In genomic region chr17:74750039-74750326, GRCh38 we compare ENCODE assay signal across 10 cellular contexts. TPM values are rescaled to one million over a fixed set of nuclear protein-coding genes. Genes with fewer than 3 reads are reported as not detected.
DNase-seq lines count a peak whose midpoint lies in the region; ATAC-seq and TF ChIP-seq lines count a peak whose summit lies in the region.
"Had no signal": no experiment of that assay in that cellular context is flagged by ENCODE, and none has a peak within 500 bp of the region (broad histone marks: within the 10 kb centered on the region; RNA-seq: fewer than 3 reads in every experiment).

No MANE protein-coding gene starts in this region.

- H3K27me3 ChIP-seq in hepatocyte (no peaks in the 10 kb centered on the region), skeletal muscle tissue (ENCODE audit: control insufficient read depth in 3 of 3, insufficient read depth in 3 of 3, low read length in 3 of 3) (peaks cover 0 to 19% (median 10%) of the 10 kb centered on the region in 3 donors), foreskin keratinocyte (no peaks in the 10 kb centered on the region)

- H3K9ac ChIP-seq in skeletal muscle tissue (ENCODE audit: low read depth in 1 of 3, low read length in 3 of 3): peak overlapping the region in 2 of 3 donors; percentile 45 to 62

- H3K9me2 ChIP-seq in hepatocyte (replicated peaks; ENCODE audit: insufficient read depth): no peaks in the 10 kb centered on the region

- CTCF ChIA-PET in activated CD4-positive, alpha-beta memory T cell treated with anti-CD3 and anti-CD28 coated beads, Interleukin-2, amount 10 ng/mL, durations not matched to agents 7 days and 5 days (lab: Charles Lee): interaction anchor here (1.5 to 12.5 kb wide), 8 partner anchors 8 to 112 kb away, joined by 5 to 93 read pairs (median 16); partner anchors contain the start of gene RAB37

- peaks cover 67% of the 10 kb centered on the region for H3K79me2 ChIP-seq in hepatocyte

- 38% methylated on average over 6 of the region's 6 CpGs for WGBS in hepatocyte (ENCODE audit: low lambda C conversion rate, missing lambda C conversion rate)

- H2AFZ ChIP-seq in hepatocyte: no peak overlapping the region

- H3K4me3 ChIP-seq in hepatocyte (peak overlapping the region; percentile 98), skeletal muscle tissue (ENCODE audit: low read length in 3 of 3) (peak overlapping the region; percentile 66 to 83 (median 83))

- peak overlapping the region; percentile 90 for H3K4me3 Mint-ChIP-seq in HFFc6
- peak overlapping the region; percentile 94 for H3K4me3 Mint-ChIP-seq in activated CD4-positive, alpha-beta memory T cell treated with anti-CD3 and anti-CD28 coated beads, Interleukin-2, amount 10 ng/mL, durations not matched to agents 7 days and 5 days

- H4K20me1 ChIP-seq in hepatocyte (ENCODE audit: insufficient read depth, poor library complexity, severe bottlenecking): peaks cover 37% of the 10 kb centered on the region

- peaks cover 38% of the 10 kb centered on the region for H3K4me1 Mint-ChIP-seq in HFFc6 (ENCODE audit: low read depth)
- peaks cover 61% of the 10 kb centered on the region for H3K4me1 Mint-ChIP-seq in activated CD4-positive, alpha-beta memory T cell treated with anti-CD3 and anti-CD28 coated beads, Interleukin-2, amount 10 ng/mL, durations not matched to agents 7 days and 5 days

- TF ChIP-seq CTCF in HFFc6 (IDR thresholded peaks at IDR 0.05) (no peak), hepatocyte (IDR thresholded peaks at IDR 0.05; ENCODE audit: poor library complexity) (no peak), foreskin keratinocyte (conservative IDR thresholded peaks at IDR 0.05) (no peak)

- H3K36me3 ChIP-seq in hepatocyte (replicated peaks; ENCODE audit: insufficient read depth, low read depth) (no peaks in the 10 kb centered on the region), skeletal muscle tissue (ENCODE audit: control insufficient read depth in 3 of 3, insufficient read depth in 3 of 3, low read length in 3 of 3) (no peaks in the 10 kb centered on the region)

- POLR2A ChIA-PET in activated CD4-positive, alpha-beta memory T cell treated with anti-CD3 and anti-CD28 coated beads, Interleukin-2, amount 10 ng/mL, durations not matched to agents 7 days and 5 days (lab: Charles Lee): interaction anchor here (1.1 to 9.2 kb wide), 14 partner anchors 8 to 521 kb away, joined by 3 to 98 read pairs (median 14); partner anchors contain the start of genes FDXR, MIF4GD, NAT9 and RAB37

- H3K27ac ChIP-seq in hepatocyte (peak overlapping the region; percentile 96), skeletal muscle tissue (ENCODE audit: low read depth, low read length) (no peak overlapping the region), foreskin keratinocyte (no peak overlapping the region)

- DNase-seq in HFFc6 (no peak), hepatocyte (ENCODE audit: low spot score) (no peak), HuH-7 (ENCODE audit: low spot score) (no peak), foreskin keratinocyte (no peak), superior temporal gyrus (ENCODE audit: extremely low spot score) (no peak)
- DNase-seq in activated CD4-positive, alpha-beta memory T cell treated with anti-CD3 and anti-CD28 coated beads, Interleukin-2, amount 10 ng/mL, durations not matched to agents 7 days and 5 days: no peak
- DNase-seq in stimulated activated CD4-positive, alpha-beta T cell treated with anti-CD3 and anti-CD28 coated beads, Interleukin-4, amount 100 ng/mL, for 24 hours: no peak

- peaks cover 3% of the 10 kb centered on the region for H3K27me3 Mint-ChIP-seq in HFFc6 (ENCODE audit: insufficient read depth)
- no peaks in the 10 kb centered on the region for H3K27me3 Mint-ChIP-seq in activated CD4-positive, alpha-beta memory T cell treated with anti-CD3 and anti-CD28 coated beads, Interleukin-2, amount 10 ng/mL, durations not matched to agents 7 days and 5 days

- H3K4me1 ChIP-seq in hepatocyte (ENCODE audit: insufficient read depth) (peaks cover 58% of the 10 kb centered on the region), skeletal muscle tissue (ENCODE audit: control insufficient read depth in 3 of 3, insufficient read depth in 3 of 3, low read length in 3 of 3) (peaks cover 16 to 42% (median 30%) of the 10 kb centered on the region in 3 donors), foreskin keratinocyte (no peaks in the 10 kb centered on the region)

- H3K9me3 Mint-ChIP-seq in HFFc6: no peaks in the 10 kb centered on the region
- H3K9me3 Mint-ChIP-seq in activated CD4-positive, alpha-beta memory T cell treated with anti-CD3 and anti-CD28 coated beads, Interleukin-2, amount 10 ng/mL, durations not matched to agents 7 days and 5 days: no peaks in the 10 kb centered on the region

- no peaks in the 10 kb centered on the region for H3K9me3 ChIP-seq in hepatocyte (ENCODE audit: low read depth)
- H3K9me3 ChIP-seq in skeletal muscle tissue (ENCODE audit: control insufficient read depth in 3 of 3, low read length in 3 of 3): no peaks in the 10 kb centered on the region

- no peak overlapping the region; the same call in 1 of the 2 replicates for H3K27ac Mint-ChIP-seq in HFFc6
- peak overlapping the region; percentile 85 for H3K27ac Mint-ChIP-seq in activated CD4-positive, alpha-beta memory T cell treated with anti-CD3 and anti-CD28 coated beads, Interleukin-2, amount 10 ng/mL, durations not matched to agents 7 days and 5 days

- peak overlapping the region; percentile 87 for H3K4me2 ChIP-seq in hepatocyte

- peaks cover 5% of the 10 kb centered on the region; the same call in 1 of the 2 replicates for H3K36me3 Mint-ChIP-seq in HFFc6 (ENCODE audit: low read depth)
- H3K36me3 Mint-ChIP-seq in activated CD4-positive, alpha-beta memory T cell treated with anti-CD3 and anti-CD28 coated beads, Interleukin-2, amount 10 ng/mL, durations not matched to agents 7 days and 5 days (ENCODE audit: low read depth): peaks cover 54% of the 10 kb centered on the region

- no peak for ATAC-seq in foreskin keratinocyte
- ATAC-seq: activated CD4-positive, CD25-positive, alpha-beta regulatory T cell treated with anti-CD3 and anti-CD28 coated beads, Interleukin-2, amount 50 U/mL, for 24 hours had no signal

RNA-seq across cellular contexts. Expression of gene NHERF1, which starts 1.6 kb away (rescaled TPM):
- total RNA-seq in HFFc6 (2021; fragmentation: NEBNext Ultra II Directional; extraction: Animal tissue kit (Norgen Biotek cat#: 25700)): 10 to 100 TPM; 15.7 to 18.9 (median 17.5) TPM
- 100 to 1,000 TPM; 320 to 328 TPM for total RNA-seq in activated CD4-positive, alpha-beta memory T cell treated with anti-CD3 and anti-CD28 coated beads, Interleukin-2, amount 10 ng/mL, durations not matched to agents 7 days and 5 days
- total RNA-seq in hepatocyte (263 and 269 TPM in 2 replicates), skeletal muscle tissue (5.2 TPM), foreskin keratinocyte (53.8 and 73.9 TPM in 2 replicates)
- polyA plus RNA-seq in hepatocyte (712 and 763 TPM in 2 replicates), foreskin keratinocyte (67.8 and 95.0 TPM in 2 replicates)

RNA-seq across cellular contexts. Expression of gene RAB37, which starts 12.9 kb away (rescaled TPM):
- total RNA-seq in HFFc6 (2021; fragmentation: NEBNext Ultra II Directional; extraction: Animal tissue kit (Norgen Biotek cat#: 25700)): under 1 TPM in 3 of 6 experiments, not detected in 3; 0.11 to 0.28 (median 0.12) TPM
- total RNA-seq in activated CD4-positive, alpha-beta memory T cell treated with anti-CD3 and anti-CD28 coated beads, Interleukin-2, amount 10 ng/mL, durations not matched to agents 7 days and 5 days: 10 to 100 TPM; 56.1 to 58.5 TPM
- total RNA-seq in hepatocyte (5.9 and 6.1 TPM in 2 replicates), skeletal muscle tissue (1.0 TPM), foreskin keratinocyte (not detected in 2 replicates)
- polyA plus RNA-seq in hepatocyte (7.0 and 11.8 TPM in 2 replicates), foreskin keratinocyte (not detected in 2 replicates)

RNA-seq across cellular contexts. Expression of gene NAT9, which starts 26.2 kb away (rescaled TPM):
- 10 to 100 TPM; 40.9 to 50.7 (median 46.6) TPM for total RNA-seq in HFFc6 (2021; fragmentation: NEBNext Ultra II Directional; extraction: Animal tissue kit (Norgen Biotek cat#: 25700))
- total RNA-seq in activated CD4-positive, alpha-beta memory T cell treated with anti-CD3 and anti-CD28 coated beads, Interleukin-2, amount 10 ng/mL, durations not matched to agents 7 days and 5 days: 10 to 100 TPM; 32.1 to 32.3 TPM
- total RNA-seq in hepatocyte: 28.6 and 29.2 TPM in 2 replicates
- 34.8 and 62.9 TPM in 2 replicates for polyA plus RNA-seq in hepatocyte
- total RNA-seq in skeletal muscle tissue: 17.7 TPM
- 29.3 and 34.2 TPM in 2 replicates for total RNA-seq in foreskin keratinocyte
- 32.4 and 35.0 TPM in 2 replicates for polyA plus RNA-seq in foreskin keratinocyte

RNA-seq across cellular contexts. Expression of gene CD300LF, which starts 37.3 kb away (rescaled TPM):
- not detected for total RNA-seq in HFFc6 (2021; fragmentation: NEBNext Ultra II Directional; extraction: Animal tissue kit (Norgen Biotek cat#: 25700))
- total RNA-seq in activated CD4-positive, alpha-beta memory T cell treated with anti-CD3 and anti-CD28 coated beads, Interleukin-2, amount 10 ng/mL, durations not matched to agents 7 days and 5 days: not detected
- total RNA-seq in hepatocyte: 0.32 TPM in 1 of 2 replicates, not detected in the other
- 0.44 and 0.85 TPM in 2 replicates for polyA plus RNA-seq in hepatocyte
- total RNA-seq in skeletal muscle tissue: 0.52 TPM
- not detected in 2 replicates for total RNA-seq in foreskin keratinocyte
- polyA plus RNA-seq in foreskin keratinocyte: not detected in 2 replicates
- total RNA-seq: renal cortical epithelial cell had no signal
